8 cellular contexts compared by ENCODE assay signal in genomic region chr10:69123747-69124557, GRCh38.
DNase-seq lines count a peak whose midpoint lies in the region; ATAC-seq lines count a peak whose summit lies in the region.

Gene VPS26A (plus strand): TSS chr10:69124178. CDS start chr10:69124278, 100 bp downstream.

- DNase-seq in AML-193 (lab: John Stamatoyannopoulos, UW) (peak; percentile 90 to 94), NCI-H446 treated with DMSO at 0.1 percent for 48 hours (lab: John Stamatoyannopoulos, UW) (peak; percentile 84), cerebellar cortex (ENCODE audit: low spot score) (peak; percentile 99), islet precursor cell (peak; percentile 100)
- DNase-seq in stimulated activated CD4-positive, alpha-beta T cell treated with anti-CD3 and anti-CD28 coated beads, Interleukin-12 subunit alpha, Interleukin-12 subunit beta, amount 100 ng/mL, for 48 hours (ENCODE audit: low read depth in 2 of 3, low spot score in 1 of 3) = peak; percentile 98 to 99 (median 99)

- ATAC-seq in GM19043 (IDR thresholded peaks at IDR 0.05; ENCODE audit: low read depth, unreplicated experiment) (peak; percentile 77), HG03378 (IDR thresholded peaks at IDR 0.05; ENCODE audit: unreplicated experiment) (peak; percentile 71)
- ATAC-seq in activated CD4-positive, CD25-positive, alpha-beta regulatory T cell treated with anti-CD3 and anti-CD28 coated beads, Interleukin-2, amount 50 U/mL, for 24 hours = peak; percentile 88 to 91

Comparison
In these comparisons a context has a peak if more than half of its experiments do, and no peak if none do; other contexts are left out.
1. Peak in every context shown above with its lines: DNase-seq and ATAC-seq.